Comparison of ENCODE assay signal across 1 cellular context in genomic region chr1:153670859-153671622, GRCh38.
TF ChIP-seq lines count a peak whose summit lies in the region.

Gene ILF2 (minus strand): TSS chr1:153670993. CDS start chr1:153670922, 71 bp downstream.

TF ChIP-seq in HepG2, 621 proteins besides CTCF, POLR2A, EP300 and RAD21 (continued from another document and continues in another):
- TF ChIP-seq AKNA (CRISPR knock-in tag; IDR thresholded peaks at IDR 0.05; ENCODE audit: borderline replicate concordance) (peak; percentile 59; the same call in 1 of the 2 replicates), DRAP1 (CRISPR knock-in tag; IDR thresholded peaks at IDR 0.05) (no peak; the same call in 1 of the 2 replicates), RAD51 (IDR thresholded peaks at IDR 0.05; ENCODE audit: borderline replicate concordance) (no peak), ISX (CRISPR knock-in tag; conservative IDR thresholded peaks at IDR 0.05) (no peak), ZNF224 (CRISPR knock-in tag; IDR thresholded peaks at IDR 0.05) (no peak), ZBTB40 (IDR thresholded peaks at IDR 0.05) (0 out of 2 replicates have a peak, but pooled peaks have one; percentile 16), ZBTB40 (CRISPR knock-in tag; IDR thresholded peaks at IDR 0.05) (peak; percentile 36; the same call in 1 of the 2 replicates), THYN1 (CRISPR knock-in tag; IDR thresholded peaks at IDR 0.05; ENCODE audit: borderline replicate concordance, low read depth) (no peak), ZNF33A (CRISPR knock-in tag; IDR thresholded peaks at IDR 0.05; ENCODE audit: borderline replicate concordance) (no peak; the same call in 1 of the 2 replicates), DMAP1 (CRISPR knock-in tag; IDR thresholded peaks at IDR 0.05) (peak; percentile 94), PITX1 (CRISPR knock-in tag; IDR thresholded peaks at IDR 0.05) (peak; percentile 60; the same call in 1 of the 2 replicates), HCFC1 (IDR thresholded peaks at IDR 0.05; ENCODE audit: low read depth, low read length) (no peak), IKZF4 (CRISPR knock-in tag; IDR thresholded peaks at IDR 0.05; ENCODE audit: borderline replicate concordance, low read depth, not compliant biosample characterization) (no peak), ZNF576 (CRISPR knock-in tag; IDR thresholded peaks at IDR 0.05) (no peak), NPAS2 (CRISPR knock-in tag; IDR thresholded peaks at IDR 0.05; ENCODE audit: borderline replicate concordance) (no peak), ZNF317 (CRISPR knock-in tag; IDR thresholded peaks at IDR 0.05) (no peak), ZNF362 (CRISPR knock-in tag; IDR thresholded peaks at IDR 0.05; ENCODE audit: borderline replicate concordance) (peak; percentile 76; the same call in 1 of the 2 replicates), ZNF773 (CRISPR knock-in tag; IDR thresholded peaks at IDR 0.05; ENCODE audit: borderline replicate concordance) (no peak), MED1 (CRISPR knock-in tag; IDR thresholded peaks at IDR 0.05) (peak; percentile 58; the same call in 1 of the 2 replicates), TBL1XR1 (IDR thresholded peaks at IDR 0.05; ENCODE audit: borderline replicate concordance, low read length, partially characterized antibody) (no peak), ELF3 (CRISPR knock-in tag; IDR thresholded peaks at IDR 0.05) (peak; percentile 43; the same call in 1 of the 2 replicates), HOXA9 (CRISPR knock-in tag; IDR thresholded peaks at IDR 0.05; ENCODE audit: borderline replicate concordance) (no peak), GFI1 (CRISPR knock-in tag; IDR thresholded peaks at IDR 0.05; ENCODE audit: borderline replicate concordance) (0 out of 2 replicates have a peak, but pooled peaks have one; percentile 20), ZNF607 (CRISPR knock-in tag; IDR thresholded peaks at IDR 0.05; ENCODE audit: borderline replicate concordance) (0 out of 2 replicates have a peak, but pooled peaks have one; percentile 25), MTF1 (CRISPR knock-in tag; IDR thresholded peaks at IDR 0.05) (no peak), RFX3 (CRISPR knock-in tag; IDR thresholded peaks at IDR 0.05) (peak; percentile 17; the same call in 1 of the 2 replicates), E2F2 (CRISPR knock-in tag; IDR thresholded peaks at IDR 0.05; ENCODE audit: borderline replicate concordance) (no peak), ARID2 (CRISPR knock-in tag; IDR thresholded peaks at IDR 0.05; ENCODE audit: borderline replicate concordance) (peak; percentile 31; the same call in 1 of the 2 replicates), TRIM24 (CRISPR knock-in tag; IDR thresholded peaks at IDR 0.05) (no peak), RXRA (CRISPR knock-in tag; IDR thresholded peaks at IDR 0.05) (no peak), SYNCRIP (IDR thresholded peaks at IDR 0.05; ENCODE audit: insufficient read depth, low read depth, low read length) (no peak), TBX2 (CRISPR knock-in tag; IDR thresholded peaks at IDR 0.05; ENCODE audit: borderline replicate concordance) (peak; percentile 32; the same call in 1 of the 2 replicates), ZNF256 (CRISPR knock-in tag; conservative IDR thresholded peaks at IDR 0.05) (no peak), TFDP2 (CRISPR knock-in tag; IDR thresholded peaks at IDR 0.05) (peak; percentile 69), ZNF512B (CRISPR knock-in tag; IDR thresholded peaks at IDR 0.05; ENCODE audit: borderline replicate concordance) (no peak), SNRNP70 (IDR thresholded peaks at IDR 0.05; ENCODE audit: low read depth, low read length) (no peak)
